30 cellular contexts compared by ENCODE assay signal in genomic region chr4:113973349-113973748, GRCh38. TPM values are rescaled to one million over a fixed set of nuclear protein-coding genes. Genes with fewer than 3 reads are reported as not detected.
"Had no signal": no experiment of that assay in that cellular context is flagged by ENCODE, and none has a peak within 500 bp of the region (broad histone marks: within the 10 kb centered on the region; RNA-seq: fewer than 3 reads in every experiment).

No MANE protein-coding gene starts in this region.

- H3K36me3 ChIP-seq: cardiac muscle cell, lower lobe of right lung, neural progenitor cell, tibial nerve had no signal

- H3K4me1 Mint-ChIP-seq: activated CD4-positive, alpha-beta T cell treated with anti-CD3 and anti-CD28 coated beads for 36 hours; neural progenitor cell had no signal

- H3K9me3 ChIP-seq: lower lobe of right lung had no signal

- H2AFZ ChIP-seq: neural progenitor cell had no signal

- H3K27ac Mint-ChIP-seq: activated CD4-positive, alpha-beta T cell treated with anti-CD3 and anti-CD28 coated beads for 36 hours; activated naive CD8-positive, alpha-beta T cell; activated T-cell treated with anti-CD3 and anti-CD28 coated beads, Interleukin-2, amount 50 U/mL, for 72 hours; immature natural killer cell; natural killer cell; neural progenitor cell; T-helper 2 cell treated with Interferon-gamma antibody and Interleukin-4, amounts not matched to agents 5 μg/mL and 100 μg/mL, for 36 hours had no signal

- ATAC-seq: activated CD4-positive, alpha-beta T cell treated with anti-CD3 and anti-CD28 coated beads for 36 hours; activated T-cell treated with anti-CD3 and anti-CD28 coated beads, Interleukin-2, amount 50 U/mL, for 72 hours; body of pancreas; left colon; lower lobe of right lung; natural killer cell; right cardiac atrium had no signal

- H3K4me3 Mint-ChIP-seq: activated CD4-positive, alpha-beta T cell treated with anti-CD3 and anti-CD28 coated beads for 36 hours; activated naive CD8-positive, alpha-beta T cell; activated T-cell treated with anti-CD3 and anti-CD28 coated beads, Interleukin-2, amount 50 U/mL, for 72 hours; immature natural killer cell; natural killer cell; neural progenitor cell; T-helper 2 cell treated with Interferon-gamma antibody and Interleukin-4, amounts not matched to agents 5 μg/mL and 100 μg/mL, for 36 hours had no signal

- H3K27me3 ChIP-seq: body of pancreas, dorsolateral prefrontal cortex, tibial nerve had no signal

- DNase-seq: activated CD4-positive, alpha-beta T cell treated with anti-CD3 and anti-CD28 coated beads for 36 hours; activated CD4-positive, CD25-positive, alpha-beta regulatory T cell; activated naive CD4-positive, alpha-beta T cell; activated T-cell treated with anti-CD3 and anti-CD28 coated beads for 4 hours; activated T-cell treated with anti-CD3 and anti-CD28 coated beads, Interleukin-2, amount 50 U/mL, for 72 hours; anterior cingulate cortex; body of pancreas; cerebellar nuclear complex; dorsolateral prefrontal cortex; effector memory CD4-positive, alpha-beta T cell; foreskin fibroblast; head of caudate nucleus; hippocampal formation; immature natural killer cell; kidney; left colon; lower lobe of right lung; mesenchymal stem cell; natural killer cell; occipital lobe; posterior cingulate gyrus; right cardiac atrium; stimulated activated CD4-positive, alpha-beta T cell treated with anti-CD3 and anti-CD28 coated beads, Interleukin-2, amount 100 ng/mL, for 48 hours; stimulated activated naive CD4-positive, alpha-beta T cell treated with Interleukin-2 at 50 U/mL for 16 hours had no signal

- H3K9me3 Mint-ChIP-seq: neural progenitor cell; T-helper 2 cell treated with Interferon-gamma antibody and Interleukin-4, amounts not matched to agents 5 μg/mL and 100 μg/mL, for 36 hours had no signal

- H3K4me2 ChIP-seq: neural progenitor cell had no signal

- H3K27ac ChIP-seq: body of pancreas, cardiac muscle cell, coronary artery, dorsolateral prefrontal cortex, lower lobe of right lung, neural progenitor cell, tibial nerve had no signal

- H3K9ac ChIP-seq: neural progenitor cell had no signal

- FAIRE-seq: kidney had no signal

- H3K4me1 ChIP-seq: body of pancreas, lower lobe of right lung, neural progenitor cell had no signal

- H3K27me3 Mint-ChIP-seq: activated naive CD8-positive, alpha-beta T cell had no signal

- H3K4me3 ChIP-seq: body of pancreas, cardiac muscle cell, coronary artery, dorsolateral prefrontal cortex, lower lobe of right lung, neural progenitor cell, tibial nerve had no signal

- H3K36me3 Mint-ChIP-seq: neural progenitor cell had no signal

RNA-seq across cellular contexts. Expression of gene ARSJ, which starts 6.1 kb away (rescaled TPM):
- total RNA-seq: activated T-cell treated with anti-CD3 and anti-CD28 coated beads, Interleukin-2, amount 50 U/mL, for 72 hours had no signal
- polyA plus RNA-seq: cardiac muscle cell had no signal
